Comparison of ENCODE assay signal across 1 cellular context in the genomic region with DNA sequence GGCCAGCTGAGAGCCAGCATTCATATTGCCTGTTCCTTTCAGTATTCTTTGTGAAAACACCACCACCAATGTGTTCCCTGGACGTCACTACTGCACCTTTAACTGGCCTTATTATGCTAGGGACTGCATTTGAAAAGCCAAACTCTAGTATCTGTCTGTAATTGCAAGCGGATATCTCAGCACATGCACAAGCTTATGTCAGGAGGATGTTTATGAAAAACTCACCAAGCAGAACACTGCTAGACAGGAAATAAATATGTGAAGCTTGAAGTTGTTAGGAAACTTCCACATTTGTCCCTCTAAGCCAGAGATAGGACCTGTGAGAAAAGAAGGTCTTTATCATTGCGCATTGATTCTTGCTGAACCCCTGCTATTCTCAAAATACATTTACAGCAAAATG.
A peak's percentile ranks its signal among the peaks of the same experiment; 100 is the strongest.
TF ChIP-seq lines count a peak whose summit lies in the region.

No MANE protein-coding gene starts in this region.

TF ChIP-seq in liver, 16 proteins besides CTCF, POLR2A, EP300 and RAD21 (continued from another document):
- TF ChIP-seq, protein P1, sequence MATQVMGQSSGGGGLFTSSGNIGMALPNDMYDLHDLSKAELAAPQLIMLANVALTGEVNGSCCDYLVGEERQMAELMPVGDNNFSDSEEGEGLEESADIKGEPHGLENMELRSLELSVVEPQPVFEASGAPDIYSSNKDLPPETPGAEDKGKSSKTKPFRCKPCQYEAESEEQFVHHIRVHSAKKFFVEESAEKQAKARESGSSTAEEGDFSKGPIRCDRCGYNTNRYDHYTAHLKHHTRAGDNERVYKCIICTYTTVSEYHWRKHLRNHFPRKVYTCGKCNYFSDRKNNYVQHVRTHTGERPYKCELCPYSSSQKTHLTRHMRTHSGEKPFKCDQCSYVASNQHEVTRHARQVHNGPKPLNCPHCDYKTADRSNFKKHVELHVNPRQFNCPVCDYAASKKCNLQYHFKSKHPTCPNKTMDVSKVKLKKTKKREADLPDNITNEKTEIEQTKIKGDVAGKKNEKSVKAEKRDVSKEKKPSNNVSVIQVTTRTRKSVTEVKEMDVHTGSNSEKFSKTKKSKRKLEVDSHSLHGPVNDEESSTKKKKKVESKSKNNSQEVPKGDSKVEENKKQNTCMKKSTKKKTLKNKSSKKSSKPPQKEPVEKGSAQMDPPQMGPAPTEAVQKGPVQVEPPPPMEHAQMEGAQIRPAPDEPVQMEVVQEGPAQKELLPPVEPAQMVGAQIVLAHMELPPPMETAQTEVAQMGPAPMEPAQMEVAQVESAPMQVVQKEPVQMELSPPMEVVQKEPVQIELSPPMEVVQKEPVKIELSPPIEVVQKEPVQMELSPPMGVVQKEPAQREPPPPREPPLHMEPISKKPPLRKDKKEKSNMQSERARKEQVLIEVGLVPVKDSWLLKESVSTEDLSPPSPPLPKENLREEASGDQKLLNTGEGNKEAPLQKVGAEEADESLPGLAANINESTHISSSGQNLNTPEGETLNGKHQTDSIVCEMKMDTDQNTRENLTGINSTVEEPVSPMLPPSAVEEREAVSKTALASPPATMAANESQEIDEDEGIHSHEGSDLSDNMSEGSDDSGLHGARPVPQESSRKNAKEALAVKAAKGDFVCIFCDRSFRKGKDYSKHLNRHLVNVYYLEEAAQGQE (IDR thresholded peaks at IDR 0.05), result no peak
- no peak for TF ChIP-seq HNF4A (conservative IDR thresholded peaks at IDR 0.05)
- no peak for TF ChIP-seq FOXA1 (IDR thresholded peaks at IDR 0.05)
- TF ChIP-seq EGR1 (IDR thresholded peaks at IDR 0.05; ENCODE audit: low read depth in 2 of 2), result no peak
- TF ChIP-seq ATF3 (IDR thresholded peaks at IDR 0.05), result no peak
- no peak for TF ChIP-seq ZBTB33 (IDR thresholded peaks at IDR 0.05)
- peak; percentile 56 for TF ChIP-seq MAX (IDR thresholded peaks at IDR 0.05)
- no peak for TF ChIP-seq HNF4G (IDR thresholded peaks at IDR 0.05)
- no peak for TF ChIP-seq TAF1 (conservative IDR thresholded peaks at IDR 0.05)
- TF ChIP-seq NR2F2 (IDR thresholded peaks at IDR 0.05), result peak; percentile 29
TF ChIP-seq in liver: peak in this region for 2.
